Comparison of ENCODE assay signal across 2 cellular contexts in the genomic region with DNA sequence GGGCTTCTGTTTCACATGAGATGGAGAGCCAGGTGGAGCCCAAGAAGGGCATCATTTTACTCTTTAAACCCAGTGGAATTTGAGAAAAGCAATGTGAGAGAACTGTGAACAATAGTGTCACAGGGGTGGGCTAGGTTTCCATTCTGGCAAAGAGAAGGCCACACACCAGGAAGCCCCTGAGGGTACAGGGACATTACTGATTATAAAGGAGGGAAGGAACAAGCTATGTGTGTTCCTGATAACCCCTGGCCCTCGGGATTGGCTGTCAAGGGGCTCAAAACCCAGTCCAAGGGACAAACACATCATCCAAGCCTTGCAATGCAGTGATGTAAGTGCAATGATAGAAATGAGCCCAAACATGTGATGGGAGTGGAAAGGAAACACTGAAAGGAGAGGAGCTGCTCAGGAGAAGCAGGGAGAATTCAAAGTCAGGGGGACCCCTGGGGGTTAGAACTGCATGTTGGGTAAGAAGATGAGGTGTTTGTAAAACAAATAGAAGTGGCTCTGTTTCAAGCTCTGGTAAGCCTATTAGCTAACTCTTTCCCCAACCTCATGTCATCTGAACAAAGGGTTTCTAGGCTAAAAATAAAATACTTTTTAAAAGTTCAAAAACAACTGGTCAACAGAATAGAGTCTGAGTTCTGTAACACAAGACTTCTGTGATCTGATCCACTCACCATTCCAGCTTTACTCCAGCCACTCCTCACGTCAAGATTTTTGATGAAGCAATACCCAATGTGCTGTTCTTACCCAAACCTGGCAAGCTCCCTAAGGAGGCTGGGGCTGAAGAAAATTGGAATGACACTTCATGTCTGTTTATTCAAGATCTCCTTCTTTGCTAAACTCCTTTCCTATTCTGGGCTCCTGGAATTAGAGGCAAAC.
TF ChIP-seq lines count a peak whose summit lies in the region.

No MANE protein-coding gene starts in this region.

TF ChIP-seq in IMR-90, 13 proteins besides CTCF, POLR2A, EP300 and RAD21 (continued from another document):
- TF ChIP-seq, protein P1, sequence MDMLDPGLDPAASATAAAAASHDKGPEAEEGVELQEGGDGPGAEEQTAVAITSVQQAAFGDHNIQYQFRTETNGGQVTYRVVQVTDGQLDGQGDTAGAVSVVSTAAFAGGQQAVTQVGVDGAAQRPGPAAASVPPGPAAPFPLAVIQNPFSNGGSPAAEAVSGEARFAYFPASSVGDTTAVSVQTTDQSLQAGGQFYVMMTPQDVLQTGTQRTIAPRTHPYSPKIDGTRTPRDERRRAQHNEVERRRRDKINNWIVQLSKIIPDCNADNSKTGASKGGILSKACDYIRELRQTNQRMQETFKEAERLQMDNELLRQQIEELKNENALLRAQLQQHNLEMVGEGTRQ (IDR thresholded peaks at IDR 0.05; ENCODE audit: low read depth, low read length) = no peak
TF ChIP-seq in IMR-90: peak in this region for 1.

TF ChIP-seq in WTC11, 78 proteins besides CTCF, POLR2A, EP300 and RAD21 (continued from another document):
- TF ChIP-seq, protein P2, sequence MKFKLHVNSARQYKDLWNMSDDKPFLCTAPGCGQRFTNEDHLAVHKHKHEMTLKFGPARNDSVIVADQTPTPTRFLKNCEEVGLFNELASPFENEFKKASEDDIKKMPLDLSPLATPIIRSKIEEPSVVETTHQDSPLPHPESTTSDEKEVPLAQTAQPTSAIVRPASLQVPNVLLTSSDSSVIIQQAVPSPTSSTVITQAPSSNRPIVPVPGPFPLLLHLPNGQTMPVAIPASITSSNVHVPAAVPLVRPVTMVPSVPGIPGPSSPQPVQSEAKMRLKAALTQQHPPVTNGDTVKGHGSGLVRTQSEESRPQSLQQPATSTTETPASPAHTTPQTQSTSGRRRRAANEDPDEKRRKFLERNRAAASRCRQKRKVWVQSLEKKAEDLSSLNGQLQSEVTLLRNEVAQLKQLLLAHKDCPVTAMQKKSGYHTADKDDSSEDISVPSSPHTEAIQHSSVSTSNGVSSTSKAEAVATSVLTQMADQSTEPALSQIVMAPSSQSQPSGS (CRISPR knock-in tag; IDR thresholded peaks at IDR 0.05; ENCODE audit: borderline replicate concordance, low read depth) = no peak
- TF ChIP-seq, protein P3, sequence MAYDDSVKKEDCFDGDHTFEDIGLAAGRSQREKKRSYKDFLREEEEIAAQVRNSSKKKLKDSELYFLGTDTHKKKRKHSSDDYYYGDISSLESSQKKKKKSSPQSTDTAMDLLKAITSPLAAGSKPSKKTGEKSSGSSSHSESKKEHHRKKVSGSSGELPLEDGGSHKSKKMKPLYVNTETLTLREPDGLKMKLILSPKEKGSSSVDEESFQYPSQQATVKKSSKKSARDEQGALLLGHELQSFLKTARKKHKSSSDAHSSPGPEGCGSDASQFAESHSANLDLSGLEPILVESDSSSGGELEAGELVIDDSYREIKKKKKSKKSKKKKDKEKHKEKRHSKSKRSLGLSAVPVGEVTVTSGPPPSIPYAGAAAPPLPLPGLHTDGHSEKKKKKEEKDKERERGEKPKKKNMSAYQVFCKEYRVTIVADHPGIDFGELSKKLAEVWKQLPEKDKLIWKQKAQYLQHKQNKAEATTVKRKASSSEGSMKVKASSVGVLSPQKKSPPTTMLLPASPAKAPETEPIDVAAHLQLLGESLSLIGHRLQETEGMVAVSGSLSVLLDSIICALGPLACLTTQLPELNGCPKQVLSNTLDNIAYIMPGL (CRISPR knock-in tag; IDR thresholded peaks at IDR 0.05) = no peak
- TF ChIP-seq, protein P4, sequence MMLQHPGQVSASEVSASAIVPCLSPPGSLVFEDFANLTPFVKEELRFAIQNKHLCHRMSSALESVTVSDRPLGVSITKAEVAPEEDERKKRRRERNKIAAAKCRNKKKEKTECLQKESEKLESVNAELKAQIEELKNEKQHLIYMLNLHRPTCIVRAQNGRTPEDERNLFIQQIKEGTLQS (CRISPR knock-in tag; conservative IDR thresholded peaks at IDR 0.05) = no peak
- no peak for TF ChIP-seq ELF4 (CRISPR knock-in tag; IDR thresholded peaks at IDR 0.05; ENCODE audit: low read depth)
- no peak for TF ChIP-seq ZNF232 (CRISPR knock-in tag; IDR thresholded peaks at IDR 0.05)
